In the genomic region with DNA sequence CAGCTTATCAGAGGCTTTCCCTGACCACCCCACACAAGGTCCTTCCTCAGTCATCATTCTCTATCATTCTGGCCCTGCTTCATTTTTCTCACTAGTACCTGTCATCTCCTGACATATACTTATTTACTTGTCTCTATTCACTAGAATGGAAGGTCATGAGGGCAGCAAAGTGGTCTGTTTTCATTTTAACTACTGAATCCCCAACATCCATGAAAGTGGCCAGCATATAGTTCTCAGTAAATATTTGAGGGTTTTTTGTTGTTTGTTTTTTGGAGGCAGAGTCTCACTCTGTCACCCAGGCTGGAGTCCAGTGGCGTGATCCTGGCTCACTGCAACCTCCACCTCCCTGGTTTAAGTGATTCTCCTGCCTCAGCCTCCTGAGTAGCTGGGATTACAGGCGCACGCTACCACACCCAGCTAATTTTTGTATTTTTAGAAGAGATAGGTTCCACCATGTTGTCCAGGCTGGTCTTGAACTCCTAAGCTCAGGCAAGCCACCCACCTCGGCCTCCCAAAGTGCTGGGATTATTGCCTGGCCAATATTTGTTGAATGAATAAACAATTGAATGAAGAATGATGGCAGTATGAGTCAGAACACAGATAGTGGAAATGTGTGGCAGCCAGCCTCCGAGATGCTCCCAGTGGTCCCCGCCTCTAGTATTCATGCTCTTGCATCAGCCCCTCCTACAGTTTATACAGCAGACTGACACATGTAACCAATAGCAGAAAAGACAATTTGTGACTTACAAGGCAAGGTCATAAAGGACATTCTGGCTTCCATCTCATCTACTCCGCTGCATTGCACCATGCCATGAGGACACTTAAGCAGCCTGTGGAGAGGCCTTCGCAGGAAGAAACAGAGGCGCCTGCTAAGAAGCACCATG, we compare ENCODE assay signal across 13 cellular contexts. TPM values are rescaled to one million over a fixed set of nuclear protein-coding genes. Genes with fewer than 3 reads are reported as not detected.
DNase-seq lines count a peak whose midpoint lies in the region; ATAC-seq and FAIRE-seq lines count a peak whose summit lies in the region.
"Had no signal": no experiment of that assay in that cellular context is flagged by ENCODE, and none has a peak within 500 bp of the region (broad histone marks: within the 10 kb centered on the region; RNA-seq: fewer than 3 reads in every experiment).

No MANE protein-coding gene starts in this region.

- peak; percentile 54 to 66 for ATAC-seq in activated T-cell treated with anti-CD3 and anti-CD28 coated beads, Interleukin-2, amount 50 U/mL, for 72 hours (replicated peaks in 1 of 2)
- peak; percentile 36 for ATAC-seq in stimulated activated naive CD8-positive, alpha-beta T cell treated with anti-CD3 and anti-CD28 coated beads, Interleukin-15, Interleukin-2, amounts not matched to agents 100 U/mL and 50 U/mL, for 24 hours
- ATAC-seq in GM18498 (IDR thresholded peaks at IDR 0.05; ENCODE audit: unreplicated experiment) (no peak), GM21717 (IDR thresholded peaks at IDR 0.05; ENCODE audit: unreplicated experiment) (no peak)

- no peak overlapping the region for H3K4me3 Mint-ChIP-seq in activated T-cell treated with anti-CD3 and anti-CD28 coated beads, Interleukin-2, amount 50 U/mL, for 72 hours

- no peaks in the 10 kb centered on the region for H3K36me3 Mint-ChIP-seq in activated T-cell treated with anti-CD3 and anti-CD28 coated beads, Interleukin-2, amount 50 U/mL, for 72 hours (ENCODE audit: insufficient read depth in 2 of 2)

- H3K4me1 Mint-ChIP-seq in activated T-cell treated with anti-CD3 and anti-CD28 coated beads, Interleukin-2, amount 50 U/mL, for 72 hours (ENCODE audit: low read depth): peaks cover 8% of the 10 kb centered on the region

- FAIRE-seq in RCC 7860 (lab: Jason Lieb, UNC): no peak

- H3K27ac Mint-ChIP-seq in activated T-cell treated with anti-CD3 and anti-CD28 coated beads, Interleukin-2, amount 50 U/mL, for 72 hours: no peak overlapping the region

- no peaks in the 10 kb centered on the region for H3K9me3 Mint-ChIP-seq in activated T-cell treated with anti-CD3 and anti-CD28 coated beads, Interleukin-2, amount 50 U/mL, for 72 hours

- peak in 1 of 2 donors; percentile 15 for DNase-seq in activated T-cell treated with anti-CD3 and anti-CD28 coated beads, Interleukin-2, amount 50 U/mL, for 72 hours
- no peak for DNase-seq in activated T-cell treated with anti-CD3 and anti-CD28 coated beads, Interleukin-2, amount 50 U/mL, for 1 hour
- peak; percentile 33 for DNase-seq in RCC 7860 (ENCODE audit: low spot score)
- DNase-seq in fibroblast of gingiva (ENCODE audit: low read depth): peak; percentile 12
- DNase-seq in stimulated activated naive CD8-positive, alpha-beta T cell treated with anti-CD3 and anti-CD28 coated beads, Interleukin-15, Interleukin-2, amounts not matched to agents 100 U/mL and 50 U/mL, for 24 hours: peak; percentile 8
- no peak for DNase-seq in C1 segment of cervical spinal cord (lab: John Stamatoyannopoulos, UW)
- DNase-seq: cortex of kidney, DMS 273 treated with DMSO at 0.1 percent for 48 hours, foreskin melanocyte, midbrain, tibial artery had no signal

- H3K27me3 Mint-ChIP-seq in activated T-cell treated with anti-CD3 and anti-CD28 coated beads, Interleukin-2, amount 50 U/mL, for 72 hours (ENCODE audit: low read depth): no peaks in the 10 kb centered on the region

RNA-seq across cellular contexts. Expression of a gene that starts 7.0 kb away (rescaled TPM):
- total RNA-seq in activated T-cell treated with anti-CD3 and anti-CD28 coated beads, Interleukin-2, amount 50 U/mL, for 72 hours: 10 to 100 TPM; 25.3 to 27.0 TPM

Comparison
In these comparisons a context has a peak if more than half of its experiments do, and no peak if none do; other contexts are left out.
1. ATAC-seq: peak in activated T-cell treated with anti-CD3 and anti-CD28 coated beads, Interleukin-2, amount 50 U/mL, for 72 hours (2 of 2) and stimulated activated naive CD8-positive, alpha-beta T cell treated with anti-CD3 and anti-CD28 coated beads, Interleukin-15, Interleukin-2, amounts not matched to agents 100 U/mL and 50 U/mL, for 24 hours (single experiment); none in GM18498 (single experiment) and GM21717 (single experiment).
2. DNase-seq: peak in RCC 7860 (single experiment), fibroblast of gingiva (single experiment) and stimulated activated naive CD8-positive, alpha-beta T cell treated with anti-CD3 and anti-CD28 coated beads, Interleukin-15, Interleukin-2, amounts not matched to agents 100 U/mL and 50 U/mL, for 24 hours (single experiment); none in activated T-cell treated with anti-CD3 and anti-CD28 coated beads, Interleukin-2, amount 50 U/mL, for 1 hour (single experiment) and C1 segment of cervical spinal cord (0 of 14).